In the genomic region with DNA sequence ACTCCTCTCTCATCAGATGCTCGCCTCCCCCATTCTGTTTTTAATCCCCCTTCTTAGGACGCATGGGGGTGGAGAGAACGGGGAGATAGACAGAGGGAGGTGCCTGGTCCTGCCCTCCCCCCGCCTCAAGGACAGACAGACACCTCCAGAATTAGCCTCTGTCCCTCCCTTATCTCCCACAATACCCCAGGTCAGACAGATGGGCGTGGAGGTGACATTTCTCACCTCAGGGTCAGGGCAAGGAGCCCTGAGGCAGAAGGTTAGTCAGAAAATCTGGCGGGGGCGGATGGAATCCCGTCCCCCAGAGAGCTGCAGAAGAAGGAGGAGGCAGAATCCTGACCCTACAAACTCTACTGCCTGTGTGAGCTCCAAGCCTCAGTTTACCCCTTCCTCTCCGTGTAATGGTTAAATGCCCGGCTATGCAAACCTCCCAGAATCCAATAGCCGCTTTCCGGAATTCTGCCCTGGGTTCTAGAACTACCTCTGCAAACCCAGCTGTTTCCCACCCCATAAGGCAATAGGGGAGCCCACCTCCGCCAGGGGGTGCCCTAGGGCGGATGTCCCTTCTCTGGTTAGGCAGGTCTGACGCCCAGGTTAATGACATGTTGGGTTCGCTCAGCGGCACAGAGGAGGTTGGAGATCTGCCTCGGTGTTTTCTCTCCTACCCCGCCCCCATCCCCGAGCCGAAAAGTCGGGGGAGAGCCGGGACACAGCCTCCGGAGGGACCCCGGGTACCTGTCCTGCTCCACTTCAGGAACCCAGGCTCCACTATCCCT, we compare ENCODE assay signal across 1 cellular context.
A peak's percentile ranks its signal among the peaks of the same experiment; 100 is the strongest.
TF ChIP-seq lines count a peak whose summit lies in the region.

No MANE protein-coding gene starts in this region.

TF ChIP-seq in H1, 55 proteins besides CTCF, POLR2A, EP300 and RAD21:
- TF ChIP-seq, protein P1, sequence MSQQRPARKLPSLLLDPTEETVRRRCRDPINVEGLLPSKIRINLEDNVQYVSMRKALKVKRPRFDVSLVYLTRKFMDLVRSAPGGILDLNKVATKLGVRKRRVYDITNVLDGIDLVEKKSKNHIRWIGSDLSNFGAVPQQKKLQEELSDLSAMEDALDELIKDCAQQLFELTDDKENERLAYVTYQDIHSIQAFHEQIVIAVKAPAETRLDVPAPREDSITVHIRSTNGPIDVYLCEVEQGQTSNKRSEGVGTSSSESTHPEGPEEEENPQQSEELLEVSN (IDR thresholded peaks at IDR 0.05), result 0 out of 2 replicates have a peak, but pooled peaks have one; percentile 12
- TF ChIP-seq EGR1 (IDR thresholded peaks at IDR 0.05; ENCODE audit: borderline replicate concordance, low read depth, low read length) (peak; percentile 70; the same call in 1 of the 2 replicates), KDM4A (IDR thresholded peaks at IDR 0.05; ENCODE audit: low read depth, low read length, severe bottlenecking) (peak; percentile 19), SIN3A (conservative IDR thresholded peaks at IDR 0.05 in 1 of 2, IDR thresholded peaks at IDR 0.05 in 1 of 2; ENCODE audit: low read depth in 1 of 2, low read length in 2 of 2) (peak in 1 of 2 experiments; percentile 73; a peak in 2 of 4 replicates), GTF2F1 (IDR thresholded peaks at IDR 0.05; ENCODE audit: borderline replicate concordance, low read depth, low read length) (no peak), TEAD4 (IDR thresholded peaks at IDR 0.05; ENCODE audit: low read depth, low read length) (0 out of 2 replicates have a peak, but pooled peaks have one; percentile 20), JUND (IDR thresholded peaks at IDR 0.05; ENCODE audit: low read length) (no peak), SP1 (IDR thresholded peaks at IDR 0.05; ENCODE audit: low read depth, low read length) (peak; percentile 77), YY1 (IDR thresholded peaks at IDR 0.05; ENCODE audit: low read depth, low read length) (no peak), CREB1 (IDR thresholded peaks at IDR 0.05) (peak; percentile 65), ASH2L (IDR thresholded peaks at IDR 0.05; ENCODE audit: low read length) (no peak)
- TF ChIP-seq, protein P2, sequence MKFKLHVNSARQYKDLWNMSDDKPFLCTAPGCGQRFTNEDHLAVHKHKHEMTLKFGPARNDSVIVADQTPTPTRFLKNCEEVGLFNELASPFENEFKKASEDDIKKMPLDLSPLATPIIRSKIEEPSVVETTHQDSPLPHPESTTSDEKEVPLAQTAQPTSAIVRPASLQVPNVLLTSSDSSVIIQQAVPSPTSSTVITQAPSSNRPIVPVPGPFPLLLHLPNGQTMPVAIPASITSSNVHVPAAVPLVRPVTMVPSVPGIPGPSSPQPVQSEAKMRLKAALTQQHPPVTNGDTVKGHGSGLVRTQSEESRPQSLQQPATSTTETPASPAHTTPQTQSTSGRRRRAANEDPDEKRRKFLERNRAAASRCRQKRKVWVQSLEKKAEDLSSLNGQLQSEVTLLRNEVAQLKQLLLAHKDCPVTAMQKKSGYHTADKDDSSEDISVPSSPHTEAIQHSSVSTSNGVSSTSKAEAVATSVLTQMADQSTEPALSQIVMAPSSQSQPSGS (IDR thresholded peaks at IDR 0.05; ENCODE audit: low read length), result peak; percentile 63; the same call in 1 of the 2 replicates
- TF ChIP-seq, protein P3, sequence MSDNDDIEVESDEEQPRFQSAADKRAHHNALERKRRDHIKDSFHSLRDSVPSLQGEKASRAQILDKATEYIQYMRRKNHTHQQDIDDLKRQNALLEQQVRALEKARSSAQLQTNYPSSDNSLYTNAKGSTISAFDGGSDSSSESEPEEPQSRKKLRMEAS (IDR thresholded peaks at IDR 0.05), result peak; percentile 37; the same call in 1 of the 2 replicates
